11 cellular contexts compared by ENCODE assay signal in the genomic region with DNA sequence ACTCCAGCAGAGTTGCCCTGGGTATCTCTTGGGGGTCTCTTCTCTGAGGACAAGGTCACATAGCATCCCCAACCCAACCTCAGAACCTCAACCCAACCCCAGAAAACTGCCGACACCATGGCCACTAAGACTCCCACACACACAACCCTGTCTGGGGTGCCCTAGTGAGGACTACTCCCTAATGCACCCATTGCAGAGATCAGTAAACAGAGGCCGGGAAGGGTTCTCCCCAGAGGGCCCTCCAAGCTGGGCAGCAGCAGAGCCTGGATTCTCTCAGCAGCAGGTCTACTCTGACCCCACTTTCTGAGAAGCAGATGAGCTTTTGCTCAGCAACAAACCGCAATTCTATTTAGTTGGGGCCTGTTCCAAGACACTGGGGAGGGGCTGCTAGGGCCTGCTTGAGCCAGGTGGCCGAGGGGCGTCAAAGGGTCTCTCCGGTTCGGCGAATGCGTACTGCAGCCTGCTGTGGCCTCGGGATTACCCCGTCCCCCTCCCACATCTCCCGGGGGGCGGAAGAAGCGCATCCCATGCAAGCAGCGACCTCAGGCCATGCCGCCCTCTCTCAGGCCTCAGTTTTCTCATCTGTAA. TPM values are rescaled to one million over a fixed set of nuclear protein-coding genes. Genes with fewer than 3 reads are reported as not detected.
DNase-seq lines count a peak whose midpoint lies in the region; ATAC-seq and TF ChIP-seq lines count a peak whose summit lies in the region.
"Had no signal": no experiment of that assay in that cellular context is flagged by ENCODE, and none has a peak within 500 bp of the region (broad histone marks: within the 10 kb centered on the region; RNA-seq: fewer than 3 reads in every experiment).

No MANE protein-coding gene starts in this region.

- H3K9me3 Mint-ChIP-seq in activated naive CD4-positive, alpha-beta T cell treated with anti-CD3 and anti-CD28 coated beads, Interleukin-2, amount 50 U/mL, for 24 hours: no peaks in the 10 kb centered on the region
- H3K9me3 Mint-ChIP-seq: activated CD4-positive, alpha-beta memory T cell treated with anti-CD3 and anti-CD28 coated beads, Interleukin-2, amount 10 ng/mL, durations not matched to agents 7 days and 5 days had no signal

- H3K27me3 ChIP-seq in iPS-18a (ENCODE audit: control insufficient read depth, insufficient read depth, low read length) (peaks cover 22% of the 10 kb centered on the region), stomach (peaks cover 0 to 77% (median 16%) of the 10 kb centered on the region in 3 donors), tibial nerve (peaks cover 0 to 52% of the 10 kb centered on the region in 2 donors)

- intact Hi-C loops in stomach (cut with DNase I; ENCODE audit: low total_unique reads): no loop called here

- TF ChIP-seq CTCF in stomach (IDR thresholded peaks at IDR 0.05): no peak
- TF ChIP-seq CTCF in tibial nerve (IDR thresholded peaks at IDR 0.05): no peak

- H3K9ac ChIP-seq in iPS-18a (ENCODE audit: low read length): peak overlapping the region; percentile 64

- H3K27ac ChIP-seq in iPS-18a (ENCODE audit: low read length) (no peak overlapping the region), stomach (no peak overlapping the region), substantia nigra (ENCODE audit: low read depth, low read length, poor library complexity, severe bottlenecking) (no peak overlapping the region), tibial nerve (no peak overlapping the region)
- H3K27ac ChIP-seq: thoracic aorta had no signal

- H3K4me3 Mint-ChIP-seq in activated naive CD4-positive, alpha-beta T cell treated with anti-CD3 and anti-CD28 coated beads, Interleukin-2, amount 50 U/mL, for 24 hours: peak overlapping the region; percentile 60

- WGBS in stomach, 5 donors: 15 to 23% (median 21%) methylated on average over 13 to 16 of the region's 16 CpGs
- whole genome bisulfite sequencing in tibial nerve, 2 donors: 8 to 18% methylated on average over 8 to 16 of the region's 16 CpGs

- TF ChIP-seq POLR2A in stomach (IDR thresholded peaks at IDR 0.05) (no peak), tibial nerve (IDR thresholded peaks at IDR 0.05) (no peak)

- DNase-seq in activated naive CD4-positive, alpha-beta T cell treated with Interleukin-2 at 50 U/mL for 16 hours: no peak
- DNase-seq in stomach: peak; percentile 16
- DNase-seq in substantia nigra (lab: John Stamatoyannopoulos, UW): no peak
- DNase-seq in DMS79 (lab: John Stamatoyannopoulos, UW): no peak
- no peak for DNase-seq in tibial nerve (ENCODE audit: low spot score in 2 of 2)
- DNase-seq: activated CD4-positive, alpha-beta memory T cell treated with anti-CD3 and anti-CD28 coated beads, Interleukin-2, amount 10 ng/mL, durations not matched to agents 7 days and 5 days had no signal

- peaks cover 3% of the 10 kb centered on the region for H3K36me3 Mint-ChIP-seq in activated naive CD4-positive, alpha-beta T cell treated with anti-CD3 and anti-CD28 coated beads, Interleukin-2, amount 50 U/mL, for 24 hours

- H3K27me3 Mint-ChIP-seq in activated naive CD4-positive, alpha-beta T cell treated with anti-CD3 and anti-CD28 coated beads, Interleukin-2, amount 50 U/mL, for 24 hours: peaks cover 25% of the 10 kb centered on the region

- H3K9me3 ChIP-seq in iPS-18a (ENCODE audit: control insufficient read depth, low read depth, low read length) (no peaks in the 10 kb centered on the region), stomach (peaks cover 0 to 2% (median under 1%) of the 10 kb centered on the region in 4 donors), tibial nerve (peaks cover 0 to 3% (median 0%) of the 10 kb centered on the region in 4 donors)
- H3K9me3 ChIP-seq: thoracic aorta had no signal

- peaks cover 8% of the 10 kb centered on the region for H3K4me1 Mint-ChIP-seq in activated naive CD4-positive, alpha-beta T cell treated with anti-CD3 and anti-CD28 coated beads, Interleukin-2, amount 50 U/mL, for 24 hours

- no peak overlapping the region for H3K27ac Mint-ChIP-seq in activated naive CD4-positive, alpha-beta T cell treated with anti-CD3 and anti-CD28 coated beads, Interleukin-2, amount 50 U/mL, for 24 hours
- H3K27ac Mint-ChIP-seq: activated CD4-positive, alpha-beta memory T cell treated with anti-CD3 and anti-CD28 coated beads, Interleukin-2, amount 10 ng/mL, durations not matched to agents 7 days and 5 days had no signal

- peak; percentile 5; the same call in 2 of the 3 replicates for ATAC-seq in SK-N-SH treated with all-trans-retinoic acid at 6 μM for 48 hours

- H3K36me3 ChIP-seq in iPS-18a (ENCODE audit: control insufficient read depth, low read depth, low read length) (peaks cover 4% of the 10 kb centered on the region), stomach (no peaks in the 10 kb centered on the region), tibial nerve (no peaks in the 10 kb centered on the region)
- H3K36me3 ChIP-seq: thoracic aorta had no signal

- TF ChIP-seq EP300 in stomach (IDR thresholded peaks at IDR 0.05) (no peak), tibial nerve (IDR thresholded peaks at IDR 0.05) (no peak)

- peak overlapping the region; percentile 73 for H3K4me3 ChIP-seq in iPS-18a (ENCODE audit: low read length)
- H3K4me3 ChIP-seq in stomach: peak overlapping the region; percentile 50 to 77 (median 60)
- no peak overlapping the region for H3K4me3 ChIP-seq in tibial nerve

- H3K4me1 ChIP-seq in iPS-18a (ENCODE audit: control insufficient read depth, low read depth, low read length): no peaks in the 10 kb centered on the region
- peaks cover 5 to 14% (median 11%) of the 10 kb centered on the region in 4 donors for H3K4me1 ChIP-seq in stomach
- peaks cover 0 to 13% (median 0%) of the 10 kb centered on the region in 4 donors for H3K4me1 ChIP-seq in tibial nerve

TF ChIP-seq in SK-N-SH treated with all-trans-retinoic acid at 6 μM for 48 hours, 23 proteins besides CTCF, POLR2A, EP300 and RAD21:
- TF ChIP-seq, protein P1, sequence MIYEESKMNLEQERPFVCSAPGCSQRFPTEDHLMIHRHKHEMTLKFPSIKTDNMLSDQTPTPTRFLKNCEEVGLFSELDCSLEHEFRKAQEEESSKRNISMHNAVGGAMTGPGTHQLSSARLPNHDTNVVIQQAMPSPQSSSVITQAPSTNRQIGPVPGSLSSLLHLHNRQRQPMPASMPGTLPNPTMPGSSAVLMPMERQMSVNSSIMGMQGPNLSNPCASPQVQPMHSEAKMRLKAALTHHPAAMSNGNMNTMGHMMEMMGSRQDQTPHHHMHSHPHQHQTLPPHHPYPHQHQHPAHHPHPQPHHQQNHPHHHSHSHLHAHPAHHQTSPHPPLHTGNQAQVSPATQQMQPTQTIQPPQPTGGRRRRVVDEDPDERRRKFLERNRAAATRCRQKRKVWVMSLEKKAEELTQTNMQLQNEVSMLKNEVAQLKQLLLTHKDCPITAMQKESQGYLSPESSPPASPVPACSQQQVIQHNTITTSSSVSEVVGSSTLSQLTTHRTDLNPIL (CRISPR knock-in tag; IDR thresholded peaks at IDR 0.05; ENCODE audit: low read depth): no peak
- TF ChIP-seq OSR1 (CRISPR knock-in tag; IDR thresholded peaks at IDR 0.05) (no peak), ZNF70 (CRISPR knock-in tag; IDR thresholded peaks at IDR 0.05) (no peak), ZNF565 (CRISPR knock-in tag; conservative IDR thresholded peaks at IDR 0.05; ENCODE audit: low read depth) (no peak), ZFP3 (CRISPR knock-in tag; IDR thresholded peaks at IDR 0.05) (no peak), SNAI2 (CRISPR knock-in tag; IDR thresholded peaks at IDR 0.05) (no peak), ARNTL (CRISPR knock-in tag; IDR thresholded peaks at IDR 0.05; ENCODE audit: borderline replicate concordance, low read depth) (no peak)
- TF ChIP-seq, protein P2, sequence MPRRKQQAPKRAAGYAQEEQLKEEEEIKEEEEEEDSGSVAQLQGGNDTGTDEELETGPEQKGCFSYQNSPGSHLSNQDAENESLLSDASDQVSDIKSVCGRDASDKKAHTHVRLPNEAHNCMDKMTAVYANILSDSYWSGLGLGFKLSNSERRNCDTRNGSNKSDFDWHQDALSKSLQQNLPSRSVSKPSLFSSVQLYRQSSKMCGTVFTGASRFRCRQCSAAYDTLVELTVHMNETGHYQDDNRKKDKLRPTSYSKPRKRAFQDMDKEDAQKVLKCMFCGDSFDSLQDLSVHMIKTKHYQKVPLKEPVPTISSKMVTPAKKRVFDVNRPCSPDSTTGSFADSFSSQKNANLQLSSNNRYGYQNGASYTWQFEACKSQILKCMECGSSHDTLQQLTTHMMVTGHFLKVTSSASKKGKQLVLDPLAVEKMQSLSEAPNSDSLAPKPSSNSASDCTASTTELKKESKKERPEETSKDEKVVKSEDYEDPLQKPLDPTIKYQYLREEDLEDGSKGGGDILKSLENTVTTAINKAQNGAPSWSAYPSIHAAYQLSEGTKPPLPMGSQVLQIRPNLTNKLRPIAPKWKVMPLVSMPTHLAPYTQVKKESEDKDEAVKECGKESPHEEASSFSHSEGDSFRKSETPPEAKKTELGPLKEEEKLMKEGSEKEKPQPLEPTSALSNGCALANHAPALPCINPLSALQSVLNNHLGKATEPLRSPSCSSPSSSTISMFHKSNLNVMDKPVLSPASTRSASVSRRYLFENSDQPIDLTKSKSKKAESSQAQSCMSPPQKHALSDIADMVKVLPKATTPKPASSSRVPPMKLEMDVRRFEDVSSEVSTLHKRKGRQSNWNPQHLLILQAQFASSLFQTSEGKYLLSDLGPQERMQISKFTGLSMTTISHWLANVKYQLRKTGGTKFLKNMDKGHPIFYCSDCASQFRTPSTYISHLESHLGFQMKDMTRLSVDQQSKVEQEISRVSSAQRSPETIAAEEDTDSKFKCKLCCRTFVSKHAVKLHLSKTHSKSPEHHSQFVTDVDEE (CRISPR knock-in tag; IDR thresholded peaks at IDR 0.05): no peak
- TF ChIP-seq, protein P3, sequence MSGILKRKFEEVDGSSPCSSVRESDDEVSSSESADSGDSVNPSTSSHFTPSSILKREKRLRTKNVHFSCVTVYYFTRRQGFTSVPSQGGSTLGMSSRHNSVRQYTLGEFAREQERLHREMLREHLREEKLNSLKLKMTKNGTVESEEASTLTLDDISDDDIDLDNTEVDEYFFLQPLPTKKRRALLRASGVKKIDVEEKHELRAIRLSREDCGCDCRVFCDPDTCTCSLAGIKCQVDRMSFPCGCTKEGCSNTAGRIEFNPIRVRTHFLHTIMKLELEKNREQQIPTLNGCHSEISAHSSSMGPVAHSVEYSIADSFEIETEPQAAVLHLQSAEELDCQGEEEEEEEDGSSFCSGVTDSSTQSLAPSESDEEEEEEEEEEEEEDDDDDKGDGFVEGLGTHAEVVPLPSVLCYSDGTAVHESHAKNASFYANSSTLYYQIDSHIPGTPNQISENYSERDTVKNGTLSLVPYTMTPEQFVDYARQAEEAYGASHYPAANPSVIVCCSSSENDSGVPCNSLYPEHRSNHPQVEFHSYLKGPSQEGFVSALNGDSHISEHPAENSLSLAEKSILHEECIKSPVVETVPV (CRISPR knock-in tag; IDR thresholded peaks at IDR 0.05): no peak

RNA-seq across cellular contexts. Expression of a gene that starts 0.8 kb away (rescaled TPM):
- total RNA-seq in stomach (10 to 100 TPM in 1 of 5 donors, 1 to 10 TPM in 3, not detected in 1; 3.7 to 26.8 (median 4.4) TPM), tibial nerve (not detected)
- polyA plus RNA-seq in stomach: under 1 TPM; 0.31 to 0.46 (median 0.45) TPM
- total RNA-seq: activated CD4-positive, alpha-beta memory T cell treated with anti-CD3 and anti-CD28 coated beads, Interleukin-2, amount 10 ng/mL, durations not matched to agents 7 days and 5 days; sciatic nerve; thoracic aorta had no signal

Comparison
In these comparisons a context has a peak if more than half of its experiments do, and no peak if none do; other contexts are left out.
1. H3K4me3 ChIP-seq: peak in iPS-18a (single experiment) and stomach (4 of 4); none in tibial nerve (0 of 4).